In genomic region chr1:65292861-65293593, GRCh38 we compare ENCODE assay signal across 1 cellular context.
A peak's percentile ranks its signal among the peaks of the same experiment; 100 is the strongest.
TF ChIP-seq lines count a peak whose summit lies in the region.

No MANE protein-coding gene starts in this region.

TF ChIP-seq in K562, 482 proteins besides CTCF, POLR2A, EP300 and RAD21 (continued from another document and continues in another):
- TF ChIP-seq TRIM25 (IDR thresholded peaks at IDR 0.05; ENCODE audit: borderline replicate concordance) (no peak), ZNF589 (CRISPR knock-in tag; IDR thresholded peaks at IDR 0.05; ENCODE audit: low read depth) (peak; percentile 92), PPARD (CRISPR knock-in tag; IDR thresholded peaks at IDR 0.05) (no peak), ZNF146 (CRISPR knock-in tag; IDR thresholded peaks at IDR 0.05; ENCODE audit: unreplicated experiment) (no peak), HLTF (IDR thresholded peaks at IDR 0.05) (no peak; the same call in 1 of the 2 replicates), SFPQ (IDR thresholded peaks at IDR 0.05; ENCODE audit: low read depth, low read length) (no peak), PTTG1 (tag; IDR thresholded peaks at IDR 0.05; ENCODE audit: low read depth) (no peak), HCFC1 (IDR thresholded peaks at IDR 0.05; ENCODE audit: low read depth, low read length) (no peak; the same call in 1 of the 2 replicates), ARID2 (IDR thresholded peaks at IDR 0.05) (0 out of 2 replicates have a peak, but pooled peaks have one; percentile 26), BCOR (IDR thresholded peaks at IDR 0.05) (peak; percentile 72; the same call in 1 of the 2 replicates), RBM15 (IDR thresholded peaks at IDR 0.05; ENCODE audit: insufficient read depth, low read length) (no peak), ARHGAP35 (IDR thresholded peaks at IDR 0.05; ENCODE audit: partially characterized antibody) (no peak), ZNF316 (IDR thresholded peaks at IDR 0.05) (no peak), SRSF7 (optimal IDR thresholded peaks at IDR 0.05; ENCODE audit: low read depth, low read length) (no peak), FOXA1 (IDR thresholded peaks at IDR 0.05; ENCODE audit: borderline replicate concordance) (no peak), GATA2 (CRISPR knock-in tag; IDR thresholded peaks at IDR 0.05) (peak; percentile 99), POLR2AphosphoS5 (IDR thresholded peaks at IDR 0.05; ENCODE audit: control insufficient read depth, insufficient read depth, low read depth, low read length) (peak; percentile 100), NKRF (IDR thresholded peaks at IDR 0.05; ENCODE audit: borderline replicate concordance) (peak; percentile 47; the same call in 1 of the 2 replicates), CREBBP (IDR thresholded peaks at IDR 0.05; ENCODE audit: low read depth, low read length) (no peak), ZNF644 (tag; IDR thresholded peaks at IDR 0.05; ENCODE audit: low read depth) (peak; percentile 91; the same call in 1 of the 2 replicates), SMAD3 (CRISPR knock-in tag; conservative IDR thresholded peaks at IDR 0.05) (no peak; the same call in 1 of the 2 replicates), ZFPM2 (CRISPR knock-in tag; IDR thresholded peaks at IDR 0.05) (no peak), EWSR1 (IDR thresholded peaks at IDR 0.05; ENCODE audit: borderline replicate concordance, low read depth, partially characterized antibody) (no peak), ZNF274 (IDR thresholded peaks at IDR 0.05; ENCODE audit: borderline replicate concordance, low read depth, low read length) (peak; percentile 77), CLOCK (CRISPR knock-in tag; IDR thresholded peaks at IDR 0.05; ENCODE audit: borderline replicate concordance) (no peak), NR2C2 (CRISPR knock-in tag; IDR thresholded peaks at IDR 0.05) (no peak; the same call in 1 of the 2 replicates), NR2C2 (tag; IDR thresholded peaks at IDR 0.05) (peak; percentile 50; the same call in 1 of the 2 replicates), TAF1 (IDR thresholded peaks at IDR 0.05; ENCODE audit: control insufficient read depth, extremely low read depth, insufficient read depth, low read length, severe bottlenecking) (peak; percentile 77), CBX8 (IDR thresholded peaks at IDR 0.05; ENCODE audit: borderline replicate concordance, extremely low read depth, low read depth, low read length, poor library complexity, severe bottlenecking) (no peak), HOXB6 (CRISPR knock-in tag; IDR thresholded peaks at IDR 0.05; ENCODE audit: borderline replicate concordance) (no peak), ZNF143 (CRISPR knock-in tag; IDR thresholded peaks at IDR 0.05) (no peak), SMARCA4 (IDR thresholded peaks at IDR 0.05) (peak; percentile 100), HDAC3 (IDR thresholded peaks at IDR 0.05; ENCODE audit: borderline replicate concordance, partially characterized antibody) (peak; percentile 97), RAD51 (IDR thresholded peaks at IDR 0.05; ENCODE audit: borderline replicate concordance, low read depth) (peak; percentile 61; the same call in 1 of the 2 replicates), ZZZ3 (IDR thresholded peaks at IDR 0.05) (no peak), SP1 (CRISPR knock-in tag; IDR thresholded peaks at IDR 0.05) (peak; percentile 87), RBFOX2 (IDR thresholded peaks at IDR 0.05; ENCODE audit: low read depth, low read length) (no peak), NCOA4 (IDR thresholded peaks at IDR 0.05; ENCODE audit: partially characterized antibody) (peak; percentile 79), MED1 (CRISPR knock-in tag; IDR thresholded peaks at IDR 0.05; ENCODE audit: borderline replicate concordance) (no peak), ETV5 (CRISPR knock-in tag; IDR thresholded peaks at IDR 0.05; ENCODE audit: low read depth) (0 out of 2 replicates have a peak, but pooled peaks have one; percentile 68), ZNF124 (CRISPR knock-in tag; IDR thresholded peaks at IDR 0.05) (no peak), SAFB2 (IDR thresholded peaks at IDR 0.05; ENCODE audit: borderline replicate concordance, low read depth, low read length, severe bottlenecking) (no peak), NRF1 (conservative IDR thresholded peaks at IDR 0.05 in 1 of 2, IDR thresholded peaks at IDR 0.05 in 1 of 2) (peak; percentile 60 to 70), NBN (IDR thresholded peaks at IDR 0.05; ENCODE audit: low read depth) (peak; percentile 98), ZFP36 (IDR thresholded peaks at IDR 0.05; ENCODE audit: low read depth, low read length, partially characterized antibody) (no peak), ZSCAN29 (IDR thresholded peaks at IDR 0.05) (no peak), RHOXF2B (CRISPR knock-in tag; conservative IDR thresholded peaks at IDR 0.05) (no peak), ZFP30 (CRISPR knock-in tag; IDR thresholded peaks at IDR 0.05; ENCODE audit: borderline replicate concordance) (no peak), BCL6 (CRISPR knock-in tag; IDR thresholded peaks at IDR 0.05) (no peak; the same call in 1 of the 2 replicates)
- TF ChIP-seq, protein P1, sequence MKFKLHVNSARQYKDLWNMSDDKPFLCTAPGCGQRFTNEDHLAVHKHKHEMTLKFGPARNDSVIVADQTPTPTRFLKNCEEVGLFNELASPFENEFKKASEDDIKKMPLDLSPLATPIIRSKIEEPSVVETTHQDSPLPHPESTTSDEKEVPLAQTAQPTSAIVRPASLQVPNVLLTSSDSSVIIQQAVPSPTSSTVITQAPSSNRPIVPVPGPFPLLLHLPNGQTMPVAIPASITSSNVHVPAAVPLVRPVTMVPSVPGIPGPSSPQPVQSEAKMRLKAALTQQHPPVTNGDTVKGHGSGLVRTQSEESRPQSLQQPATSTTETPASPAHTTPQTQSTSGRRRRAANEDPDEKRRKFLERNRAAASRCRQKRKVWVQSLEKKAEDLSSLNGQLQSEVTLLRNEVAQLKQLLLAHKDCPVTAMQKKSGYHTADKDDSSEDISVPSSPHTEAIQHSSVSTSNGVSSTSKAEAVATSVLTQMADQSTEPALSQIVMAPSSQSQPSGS (CRISPR knock-in tag; IDR thresholded peaks at IDR 0.05): no peak
- TF ChIP-seq, protein P2, sequence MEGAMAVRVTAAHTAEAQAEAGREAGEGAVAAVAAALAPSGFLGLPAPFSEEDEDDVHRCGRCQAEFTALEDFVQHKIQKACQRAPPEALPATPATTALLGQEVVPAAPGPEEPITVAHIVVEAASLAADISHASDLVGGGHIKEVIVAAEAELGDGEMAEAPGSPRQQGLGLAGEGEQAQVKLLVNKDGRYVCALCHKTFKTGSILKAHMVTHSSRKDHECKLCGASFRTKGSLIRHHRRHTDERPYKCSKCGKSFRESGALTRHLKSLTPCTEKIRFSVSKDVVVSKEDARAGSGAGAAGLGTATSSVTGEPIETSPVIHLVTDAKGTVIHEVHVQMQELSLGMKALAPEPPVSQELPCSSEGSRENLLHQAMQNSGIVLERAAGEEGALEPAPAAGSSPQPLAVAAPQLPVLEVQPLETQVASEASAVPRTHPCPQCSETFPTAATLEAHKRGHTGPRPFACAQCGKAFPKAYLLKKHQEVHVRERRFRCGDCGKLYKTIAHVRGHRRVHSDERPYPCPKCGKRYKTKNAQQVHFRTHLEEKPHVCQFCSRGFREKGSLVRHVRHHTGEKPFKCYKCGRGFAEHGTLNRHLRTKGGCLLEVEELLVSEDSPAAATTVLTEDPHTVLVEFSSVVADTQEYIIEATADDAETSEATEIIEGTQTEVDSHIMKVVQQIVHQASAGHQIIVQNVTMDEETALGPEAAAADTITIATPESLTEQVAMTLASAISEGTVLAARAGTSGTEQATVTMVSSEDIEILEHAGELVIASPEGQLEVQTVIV (CRISPR knock-in tag; IDR thresholded peaks at IDR 0.05; ENCODE audit: borderline replicate concordance): no peak
- TF ChIP-seq, protein P3, sequence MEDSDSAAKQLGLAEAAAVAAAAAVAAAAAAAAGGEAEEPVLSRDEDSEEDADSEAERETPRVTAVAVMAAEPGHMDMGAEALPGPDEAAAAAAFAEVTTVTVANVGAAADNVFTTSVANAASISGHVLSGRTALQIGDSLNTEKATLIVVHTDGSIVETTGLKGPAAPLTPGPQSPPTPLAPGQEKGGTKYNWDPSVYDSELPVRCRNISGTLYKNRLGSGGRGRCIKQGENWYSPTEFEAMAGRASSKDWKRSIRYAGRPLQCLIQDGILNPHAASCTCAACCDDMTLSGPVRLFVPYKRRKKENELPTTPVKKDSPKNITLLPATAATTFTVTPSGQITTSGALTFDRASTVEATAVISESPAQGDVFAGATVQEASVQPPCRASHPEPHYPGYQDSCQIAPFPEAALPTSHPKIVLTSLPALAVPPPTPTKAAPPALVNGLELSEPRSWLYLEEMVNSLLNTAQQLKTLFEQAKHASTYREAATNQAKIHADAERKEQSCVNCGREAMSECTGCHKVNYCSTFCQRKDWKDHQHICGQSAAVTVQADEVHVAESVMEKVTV (CRISPR knock-in tag; IDR thresholded peaks at IDR 0.05): no peak
